In genomic region chr20:53829086-53829703, GRCh38 we compare ENCODE assay signal across 1 cellular context.
A peak's percentile ranks its signal among the peaks of the same experiment; 100 is the strongest.
TF ChIP-seq lines count a peak whose summit lies in the region.

No MANE protein-coding gene starts in this region.

TF ChIP-seq in GM12878, 131 proteins besides CTCF, POLR2A, EP300 and RAD21 (continued from another document):
- TF ChIP-seq ZBTB4 (CRISPR knock-in tag; IDR thresholded peaks at IDR 0.05): no peak
- no peak for TF ChIP-seq TAF1 (IDR thresholded peaks at IDR 0.05; ENCODE audit: borderline replicate concordance, low read depth, low read length)
- TF ChIP-seq SIN3A (IDR thresholded peaks at IDR 0.05; ENCODE audit: low read depth, low read length): no peak
- 0 out of 2 replicates have a peak, but pooled peaks have one; percentile 28 for TF ChIP-seq ZBTB40 (IDR thresholded peaks at IDR 0.05; ENCODE audit: borderline replicate concordance)
- 0 out of 2 replicates have a peak, but pooled peaks have one; percentile 28 for TF ChIP-seq POLR2AphosphoS5 (IDR thresholded peaks at IDR 0.05; ENCODE audit: low read length)
- TF ChIP-seq HDAC6 (IDR thresholded peaks at IDR 0.05; ENCODE audit: unreplicated experiment): no peak
- no peak for TF ChIP-seq SRF (IDR thresholded peaks at IDR 0.05; ENCODE audit: low read depth in 2 of 2, low read length in 2 of 2)
- 0 out of 2 replicates have a peak, but pooled peaks have one; percentile 3 for TF ChIP-seq NR2C1 (IDR thresholded peaks at IDR 0.05)
- no peak for TF ChIP-seq EED (IDR thresholded peaks at IDR 0.05; ENCODE audit: low read depth)
- TF ChIP-seq CEBPZ (IDR thresholded peaks at IDR 0.05; ENCODE audit: low read depth, low read length): no peak
- TF ChIP-seq ZNF687 (IDR thresholded peaks at IDR 0.05): peak; percentile 62
- TF ChIP-seq IRF3 (IDR thresholded peaks at IDR 0.05): no peak
- peak; percentile 11 to 26; a peak in 1 of 4 replicates for TF ChIP-seq BHLHE40 (IDR thresholded peaks at IDR 0.05; ENCODE audit: borderline replicate concordance in 1 of 2, low read depth in 2 of 2, low read length in 1 of 2)
